8 cellular contexts compared by ENCODE assay signal in the genomic region with DNA sequence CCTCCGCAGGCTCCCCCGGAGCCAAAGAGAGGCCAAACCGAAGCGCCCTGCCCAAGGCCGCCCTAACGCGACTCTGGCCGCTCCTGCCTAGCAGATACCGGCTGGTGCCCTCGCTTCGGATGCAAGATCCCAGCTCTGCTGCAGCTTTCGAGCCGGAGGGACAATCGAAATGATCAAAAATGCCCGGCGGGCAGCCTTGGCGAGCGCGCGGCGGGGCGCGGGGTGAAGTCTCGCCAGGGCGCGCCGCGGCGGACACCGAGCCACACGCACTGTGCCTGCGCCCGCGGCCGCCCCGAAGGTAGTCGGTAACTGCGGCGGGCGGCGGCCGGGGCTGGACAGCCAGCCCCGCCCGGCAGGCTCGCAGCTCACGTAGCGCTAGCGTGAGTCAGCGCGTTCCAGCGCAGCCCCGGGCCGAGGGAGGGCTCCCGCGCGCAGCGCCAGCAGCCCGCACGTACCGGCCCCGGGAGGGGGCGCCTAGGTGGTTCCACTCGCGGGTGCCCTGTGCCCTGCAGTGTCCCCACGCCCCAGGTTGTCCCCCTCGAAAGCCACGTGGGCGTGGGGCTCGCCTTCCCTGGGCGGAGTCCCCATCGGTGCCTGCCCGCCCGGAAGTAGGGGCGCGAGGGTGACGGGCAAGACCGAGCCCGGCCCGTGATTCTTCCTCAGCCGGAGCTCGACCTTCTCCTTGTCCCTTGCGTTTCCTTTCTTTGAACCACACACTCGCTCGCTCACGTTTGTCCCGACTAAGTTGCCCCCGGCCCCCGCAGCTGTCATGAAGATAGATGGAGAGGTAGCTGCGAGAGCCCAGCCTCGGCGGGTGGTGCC.
DNase-seq lines count a peak whose midpoint lies in the region; ATAC-seq and TF ChIP-seq lines count a peak whose summit lies in the region.

No MANE protein-coding gene starts in this region.

- no peaks in the 10 kb centered on the region for H3K36me3 ChIP-seq in HCT116 (ENCODE audit: control insufficient read depth in 1 of 2, insufficient read depth in 2 of 2, low read length in 2 of 2)
- H3K36me3 ChIP-seq in ectodermal cell (ENCODE audit: control insufficient read depth, insufficient read depth, low read length): no peaks in the 10 kb centered on the region

- peak; percentile 36 for TF ChIP-seq RAD21 in HCT116 (IDR thresholded peaks at IDR 0.05; ENCODE audit: low read depth)

- peak; percentile 45 for TF ChIP-seq POLR2A in GM15510 (IDR thresholded peaks at IDR 0.05; ENCODE audit: borderline replicate concordance, extremely low read depth, insufficient read length)
- peak; percentile 63 for TF ChIP-seq POLR2A in HCT116 (IDR thresholded peaks at IDR 0.05; ENCODE audit: borderline replicate concordance, extremely low read depth, insufficient read depth, insufficient read length)
- TF ChIP-seq POLR2A in lower leg skin (IDR thresholded peaks at IDR 0.05): no peak

- intact Hi-C loops in HCT116 (cut with micrococcal nuclease) (no loop called here), lower leg skin (cut with DNase I; ENCODE audit: low total_unique reads) (no loop called here)
- intact Hi-C loops in activated CD4-positive, alpha-beta T cell treated with anti-CD3 and anti-CD28 coated beads, Interleukin-2, amount 10 ng/mL, durations not matched to agents 24 days and 14 days (cut with micrococcal nuclease): loop anchor here (2.0 to 5.0 kb wide), 3 partner anchors 17 to 113 kb away; no protein-coding TSS in a partner anchor

- 0 out of 6 replicates have a peak, but pooled peaks of 1 of the 3 experiments have one; percentile 10 for TF ChIP-seq CTCF in HCT116 (IDR thresholded peaks at IDR 0.05 in 2 of 3, conservative IDR thresholded peaks at IDR 0.05 in 1 of 3; ENCODE audit: borderline replicate concordance in 1 of 3, insufficient read depth in 1 of 3, low read depth in 2 of 3, low read length in 2 of 3)
- TF ChIP-seq CTCF in lower leg skin (IDR thresholded peaks at IDR 0.05): no peak

- peaks cover 34% of the 10 kb centered on the region for H3K4me1 Mint-ChIP-seq in activated CD4-positive, alpha-beta T cell treated with anti-CD3 and anti-CD28 coated beads, Interleukin-2, amount 10 ng/mL, durations not matched to agents 24 days and 14 days

- no TSS peak for BruUV-seq in HCT116 (replicated peaks; lab: Mats Ljungman, UMichigan)

- H3K4me3 ChIP-seq in HCT116 (replicated peaks in 1 of 2; ENCODE audit: low read depth in 1 of 2, low read length in 2 of 2) (peak overlapping the region; percentile 42 to 63), ectodermal cell (ENCODE audit: insufficient read depth, low read depth, low read length) (peak overlapping the region; percentile 50), lower leg skin (ENCODE audit: low read depth, poor library complexity, severe bottlenecking) (peak overlapping the region; percentile 58)

- CTCF ChIA-PET in HCT116 (lab: Charles Lee): interaction anchor here (0.9 to 2.2 kb wide), 5 partner anchors 8 to 263 kb away, joined by 3 to 10 read pairs (median 4); no protein-coding TSS in a partner anchor

- H3K27ac Mint-ChIP-seq in activated CD4-positive, alpha-beta T cell treated with anti-CD3 and anti-CD28 coated beads, Interleukin-2, amount 10 ng/mL, durations not matched to agents 24 days and 14 days: peak overlapping the region; percentile 87

- H3K9me3 Mint-ChIP-seq in activated CD4-positive, alpha-beta T cell treated with anti-CD3 and anti-CD28 coated beads, Interleukin-2, amount 10 ng/mL, durations not matched to agents 24 days and 14 days: no peaks in the 10 kb centered on the region

- H3K4me3 Mint-ChIP-seq in activated CD4-positive, alpha-beta T cell treated with anti-CD3 and anti-CD28 coated beads, Interleukin-2, amount 10 ng/mL, durations not matched to agents 24 days and 14 days: peak overlapping the region; percentile 86

- H3K9ac ChIP-seq in HCT116 (ENCODE audit: low read length): peak overlapping the region; percentile 67

- H3K9me3 ChIP-seq in HCT116 (ENCODE audit: control insufficient read depth in 1 of 2, insufficient read depth in 1 of 2, low read depth in 1 of 2, low read length in 2 of 2) (no peaks in the 10 kb centered on the region), ectodermal cell (ENCODE audit: control insufficient read depth, low read length) (no peaks in the 10 kb centered on the region)

- no peaks in the 10 kb centered on the region for H3K9me2 ChIP-seq in HCT116 (ENCODE audit: insufficient read depth)

- H3K36me3 Mint-ChIP-seq in activated CD4-positive, alpha-beta T cell treated with anti-CD3 and anti-CD28 coated beads, Interleukin-2, amount 10 ng/mL, durations not matched to agents 24 days and 14 days (ENCODE audit: low read depth): peaks cover 2% of the 10 kb centered on the region

- no peaks in the 10 kb centered on the region for H3K79me2 ChIP-seq in HCT116 (ENCODE audit: insufficient read depth, low read length)

- RAD21 ChIA-PET in HCT116 (lab: Charles Lee; ENCODE audit: low non-redundant PET in 1 of 2, low total read pairs in 2 of 2, uncharacterized antibody in 2 of 2, unreplicated experiment in 2 of 2): no interaction called here

- no peak for DNase-seq in HCT116 (ENCODE audit: low read depth, low spot score)
- DNase-seq in NCI-H128 (lab: John Stamatoyannopoulos, UW; ENCODE audit: unreplicated experiment): peak; percentile 3
- peak; percentile 91 for DNase-seq in activated CD4-positive, alpha-beta T cell treated with anti-CD3 and anti-CD28 coated beads, Interleukin-2, amount 10 ng/mL, durations not matched to agents 24 days and 14 days
- DNase-seq in lower leg skin (ENCODE audit: low spot score in 2 of 2): peak; percentile 47 to 93
- DNase-seq in stimulated activated CD4-positive, alpha-beta T cell treated with anti-CD3 and anti-CD28 coated beads, Interleukin-4, amount 100 ng/mL, for 1 hour: peak; percentile 60
- DNase-seq in SHP77 treated with DMSO at 0.1 percent for 48 hours (lab: John Stamatoyannopoulos, UW): no peak

- 2% methylated on average over 91 of the region's 91 CpGs for WGBS in ectodermal cell, 2 experiments
- WGBS in lower leg skin, 2 donors: 3 to 5% methylated on average over 54 to 55 of the region's 91 CpGs

- H3K4me1 ChIP-seq in HCT116 (ENCODE audit: control insufficient read depth in 1 of 2, insufficient read depth in 2 of 2, low read length in 2 of 2): peaks cover 8 to 36% of the 10 kb centered on the region in 2 experiments; a peak in 3 of 4 replicates
- peaks cover 20% of the 10 kb centered on the region for H3K4me1 ChIP-seq in ectodermal cell (ENCODE audit: control insufficient read depth, insufficient read depth, low read length)

- H2AFZ ChIP-seq in HCT116 (ENCODE audit: low read depth, low read length, poor library complexity, severe bottlenecking): peak overlapping the region; percentile 64

- peak; percentile 94 for ATAC-seq in HCT116

- no peaks in the 10 kb centered on the region for H3K27me3 ChIP-seq in HCT116 (ENCODE audit: insufficient read depth, low read length)
- H3K27me3 ChIP-seq in ectodermal cell (ENCODE audit: control insufficient read depth, insufficient read depth, low read length, poor library complexity, severe bottlenecking): peaks cover 23% of the 10 kb centered on the region

- H4K20me1 ChIP-seq in HCT116 (ENCODE audit: insufficient read depth): no peaks in the 10 kb centered on the region

- H3K27ac ChIP-seq in HCT116 (ENCODE audit: low read depth, low read length): peak overlapping the region; percentile 82
- H3K27ac ChIP-seq in ectodermal cell (ENCODE audit: insufficient read depth, low read depth, low read length, poor library complexity, severe bottlenecking): no peak overlapping the region

- POLR2A ChIA-PET in HCT116 (lab: Charles Lee): interaction anchor here (1.2 to 2.1 kb wide), 5 partner anchors 9 to 92 kb away, joined by 3 to 11 read pairs (median 5); no protein-coding TSS in a partner anchor

- H3K4me2 ChIP-seq in HCT116 (ENCODE audit: low read length): peak overlapping the region; percentile 75

- peaks cover 10% of the 10 kb centered on the region for H3K27me3 Mint-ChIP-seq in activated CD4-positive, alpha-beta T cell treated with anti-CD3 and anti-CD28 coated beads, Interleukin-2, amount 10 ng/mL, durations not matched to agents 24 days and 14 days

TF ChIP-seq in HCT116, 20 proteins besides CTCF, POLR2A, EP300 and RAD21 (continues in another document):
- TF ChIP-seq POLR2AphosphoS5 (IDR thresholded peaks at IDR 0.05; ENCODE audit: low read depth, low read length) (peak; percentile 84), SP1 (IDR thresholded peaks at IDR 0.05; ENCODE audit: low read depth) (peak; percentile 36; the same call in 1 of the 2 replicates), SRF (IDR thresholded peaks at IDR 0.05; ENCODE audit: low read depth) (no peak), JUND (IDR thresholded peaks at IDR 0.05) (0 out of 2 replicates have a peak, but pooled peaks have one; percentile 29), TCF7L2 (IDR thresholded peaks at IDR 0.05; ENCODE audit: borderline replicate concordance, extremely low read depth, insufficient read depth, insufficient read length) (peak; percentile 6), CBX3 (IDR thresholded peaks at IDR 0.05; ENCODE audit: low read depth) (peak; percentile 39; the same call in 1 of the 2 replicates), SIN3A (IDR thresholded peaks at IDR 0.05; ENCODE audit: low read depth) (no peak), EZH2phosphoT487 (IDR thresholded peaks at IDR 0.05; ENCODE audit: borderline replicate concordance) (no peak)
- TF ChIP-seq, protein P1, sequence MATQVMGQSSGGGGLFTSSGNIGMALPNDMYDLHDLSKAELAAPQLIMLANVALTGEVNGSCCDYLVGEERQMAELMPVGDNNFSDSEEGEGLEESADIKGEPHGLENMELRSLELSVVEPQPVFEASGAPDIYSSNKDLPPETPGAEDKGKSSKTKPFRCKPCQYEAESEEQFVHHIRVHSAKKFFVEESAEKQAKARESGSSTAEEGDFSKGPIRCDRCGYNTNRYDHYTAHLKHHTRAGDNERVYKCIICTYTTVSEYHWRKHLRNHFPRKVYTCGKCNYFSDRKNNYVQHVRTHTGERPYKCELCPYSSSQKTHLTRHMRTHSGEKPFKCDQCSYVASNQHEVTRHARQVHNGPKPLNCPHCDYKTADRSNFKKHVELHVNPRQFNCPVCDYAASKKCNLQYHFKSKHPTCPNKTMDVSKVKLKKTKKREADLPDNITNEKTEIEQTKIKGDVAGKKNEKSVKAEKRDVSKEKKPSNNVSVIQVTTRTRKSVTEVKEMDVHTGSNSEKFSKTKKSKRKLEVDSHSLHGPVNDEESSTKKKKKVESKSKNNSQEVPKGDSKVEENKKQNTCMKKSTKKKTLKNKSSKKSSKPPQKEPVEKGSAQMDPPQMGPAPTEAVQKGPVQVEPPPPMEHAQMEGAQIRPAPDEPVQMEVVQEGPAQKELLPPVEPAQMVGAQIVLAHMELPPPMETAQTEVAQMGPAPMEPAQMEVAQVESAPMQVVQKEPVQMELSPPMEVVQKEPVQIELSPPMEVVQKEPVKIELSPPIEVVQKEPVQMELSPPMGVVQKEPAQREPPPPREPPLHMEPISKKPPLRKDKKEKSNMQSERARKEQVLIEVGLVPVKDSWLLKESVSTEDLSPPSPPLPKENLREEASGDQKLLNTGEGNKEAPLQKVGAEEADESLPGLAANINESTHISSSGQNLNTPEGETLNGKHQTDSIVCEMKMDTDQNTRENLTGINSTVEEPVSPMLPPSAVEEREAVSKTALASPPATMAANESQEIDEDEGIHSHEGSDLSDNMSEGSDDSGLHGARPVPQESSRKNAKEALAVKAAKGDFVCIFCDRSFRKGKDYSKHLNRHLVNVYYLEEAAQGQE (IDR thresholded peaks at IDR 0.05; ENCODE audit: low read depth): no peak

Comparison
In these comparisons a context has a peak if more than half of its experiments do, and no peak if none do; other contexts are left out.
1. POLR2A ChIP-seq: peak in GM15510 (single experiment) and HCT116 (single experiment); none in lower leg skin (0 of 2).
2. DNase-seq: peak in NCI-H128 (single experiment), activated CD4-positive, alpha-beta T cell treated with anti-CD3 and anti-CD28 coated beads, Interleukin-2, amount 10 ng/mL, durations not matched to agents 24 days and 14 days (single experiment), lower leg skin (2 of 2) and stimulated activated CD4-positive, alpha-beta T cell treated with anti-CD3 and anti-CD28 coated beads, Interleukin-4, amount 100 ng/mL, for 1 hour (single experiment); none in HCT116 (single experiment) and SHP77 treated with DMSO at 0.1 percent for 48 hours (single experiment).
3. Peak in every context shown above with its lines, with median percentiles within 50 percentile points of each other: H3K4me3 ChIP-seq.